ENCODE assay signal across 8 cellular contexts in the genomic region with DNA sequence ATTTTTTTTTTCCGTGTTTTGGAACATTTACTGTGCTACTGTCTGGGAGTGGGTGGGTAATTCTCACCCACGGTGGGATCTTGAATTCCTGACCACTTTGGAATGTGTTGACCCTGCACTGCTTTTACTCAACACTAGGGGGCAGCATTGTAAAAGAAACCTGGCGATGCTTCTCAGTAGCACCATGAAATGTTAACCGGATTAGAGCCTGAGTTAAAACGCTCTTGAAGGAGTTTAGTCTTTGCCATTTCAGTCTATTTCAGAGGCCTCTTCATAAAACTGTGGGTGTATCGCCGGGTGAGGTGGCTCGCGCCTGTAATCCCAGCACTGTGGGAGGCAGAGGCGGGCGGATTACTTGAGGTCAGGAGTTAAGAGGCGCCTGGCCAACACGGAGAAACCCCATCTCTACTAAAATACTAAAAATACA.
DNase-seq lines count a peak whose midpoint lies in the region; TF ChIP-seq lines count a peak whose summit lies in the region.

No MANE protein-coding gene starts in this region.

- H3K4me1 ChIP-seq in neural progenitor cell (no peaks in the 10 kb centered on the region), tibial nerve (peaks cover 0 to 22% (median 0%) of the 10 kb centered on the region in 4 donors)

- TF ChIP-seq EP300 in tibial nerve (IDR thresholded peaks at IDR 0.05): peak in 1 of 2 donors; percentile 41

- no peak overlapping the region for H3K4me3 ChIP-seq in Jurkat, Clone E6-1 (ENCODE audit: low read length)
- no peak overlapping the region for H3K4me3 ChIP-seq in neural progenitor cell
- no peak overlapping the region for H3K4me3 ChIP-seq in tibial nerve

- 22 to 29% methylated on average over 13 of the region's 13 CpGs for WGBS in tibial nerve, 2 donors

- H3K36me3 ChIP-seq in neural progenitor cell (no peaks in the 10 kb centered on the region), tibial nerve (no peaks in the 10 kb centered on the region)

- no peak overlapping the region for H3K4me3 Mint-ChIP-seq in activated T-helper 1 cell treated with anti-CD3 and anti-CD28 coated beads, Interleukin-12 subunit alpha, Interleukin-12 subunit beta, Interleukin-2, Interleukin-4 antibody, amounts not matched to agents 30 ng/mL and 10 ng/mL and 1 ng/mL, durations not matched to agents 14 hours and 24 hours and 36 hours
- no peak overlapping the region for H3K4me3 Mint-ChIP-seq in neural progenitor cell

- H3K9me3 ChIP-seq in neural progenitor cell (ENCODE audit: low read depth): no peaks in the 10 kb centered on the region
- H3K9me3 ChIP-seq in tibial nerve: no peaks in the 10 kb centered on the region

- H3K4me1 Mint-ChIP-seq in activated T-helper 1 cell treated with anti-CD3 and anti-CD28 coated beads, Interleukin-12 subunit alpha, Interleukin-12 subunit beta, Interleukin-2, Interleukin-4 antibody, amounts not matched to agents 30 ng/mL and 10 ng/mL and 1 ng/mL, durations not matched to agents 14 hours and 24 hours and 36 hours (ENCODE audit: low read depth): peaks cover 5% of the 10 kb centered on the region
- H3K4me1 Mint-ChIP-seq in neural progenitor cell: peaks cover 9% of the 10 kb centered on the region

- H3F3A ChIP-seq in neural progenitor cell (ENCODE audit: low read depth): no peaks in the 10 kb centered on the region

- no peaks in the 10 kb centered on the region for H3K79me2 ChIP-seq in neural progenitor cell (ENCODE audit: low read depth)

- H3K36me3 Mint-ChIP-seq in activated T-helper 1 cell treated with anti-CD3 and anti-CD28 coated beads, Interleukin-12 subunit alpha, Interleukin-12 subunit beta, Interleukin-2, Interleukin-4 antibody, amounts not matched to agents 30 ng/mL and 10 ng/mL and 1 ng/mL, durations not matched to agents 14 hours and 24 hours and 36 hours (ENCODE audit: low read depth): no peaks in the 10 kb centered on the region
- no peaks in the 10 kb centered on the region for H3K36me3 Mint-ChIP-seq in neural progenitor cell

- H3K27ac ChIP-seq in neural progenitor cell: no peak overlapping the region
- peak overlapping the region in 2 of 4 donors; percentile 57 to 65 for H3K27ac ChIP-seq in tibial nerve

- H4K20me1 ChIP-seq in neural progenitor cell (ENCODE audit: low read depth): no peaks in the 10 kb centered on the region

- no peaks in the 10 kb centered on the region for H3K9me3 Mint-ChIP-seq in activated T-helper 1 cell treated with anti-CD3 and anti-CD28 coated beads, Interleukin-12 subunit alpha, Interleukin-12 subunit beta, Interleukin-2, Interleukin-4 antibody, amounts not matched to agents 30 ng/mL and 10 ng/mL and 1 ng/mL, durations not matched to agents 14 hours and 24 hours and 36 hours
- no peaks in the 10 kb centered on the region for H3K9me3 Mint-ChIP-seq in neural progenitor cell

- H3K4me2 ChIP-seq in neural progenitor cell: no peak overlapping the region

- H3K27me3 ChIP-seq in neural progenitor cell (no peaks in the 10 kb centered on the region), tibial nerve (no peaks in the 10 kb centered on the region)

- no peak for TF ChIP-seq POLR2A in tibial nerve (IDR thresholded peaks at IDR 0.05)

- CTCF ChIA-PET in GM10248 (lab: Yijun Ruan, JAX): interaction anchor here (0.7 to 8.9 kb wide), 5 partner anchors 13 to 133 kb away, joined by 3 to 120 read pairs (median 7); a partner anchor contains a TSS

- no peak overlapping the region for H2AFZ ChIP-seq in neural progenitor cell (replicated peaks)

- TF ChIP-seq CTCF in GM10248 (IDR thresholded peaks at IDR 0.05; ENCODE audit: control extremely low read depth, extremely low read depth, low read depth, missing control alignments) (peak; percentile 86), neural progenitor cell (IDR thresholded peaks at IDR 0.05) (peak; percentile 96), tibial nerve (IDR thresholded peaks at IDR 0.05) (peak; percentile 85 to 97 (median 95))

- H3K9ac ChIP-seq in neural progenitor cell: no peak overlapping the region

- peaks cover 26% of the 10 kb centered on the region for H3K27me3 Mint-ChIP-seq in activated T-helper 1 cell treated with anti-CD3 and anti-CD28 coated beads, Interleukin-12 subunit alpha, Interleukin-12 subunit beta, Interleukin-2, Interleukin-4 antibody, amounts not matched to agents 30 ng/mL and 10 ng/mL and 1 ng/mL, durations not matched to agents 14 hours and 24 hours and 36 hours (ENCODE audit: insufficient read depth)
- H3K27me3 Mint-ChIP-seq in neural progenitor cell (ENCODE audit: insufficient read depth, low read depth): peaks cover 12% of the 10 kb centered on the region

- intact Hi-C loops in activated T-helper 1 cell treated with anti-CD3 and anti-CD28 coated beads, Interleukin-12 subunit alpha, Interleukin-12 subunit beta, Interleukin-2, Interleukin-4 antibody, amounts not matched to agents 30 ng/mL and 10 ng/mL and 1 ng/mL, durations not matched to agents 14 hours and 24 hours and 36 hours (cut with micrococcal nuclease): loop anchor here (1.0 kb wide), 1 partner anchor 113 kb away; no protein-coding TSS in a partner anchor

- DNase-seq in GM10248 (ENCODE audit: extremely low spot score) (peak; percentile 72), RKO (ENCODE audit: low spot score) (peak; percentile 76), fibroblast of peridontal ligament (ENCODE audit: extremely low read depth) (peak; percentile 86), neural progenitor cell (ENCODE audit: low spot score) (peak; percentile 84), tibial nerve (ENCODE audit: low spot score in 2 of 2) (peak; percentile 24 to 76), cortex of kidney (lab: John Stamatoyannopoulos, UW) (no peak)
- DNase-seq in Jurkat, Clone E6-1 (ENCODE audit: low read depth, low spot score): peak; percentile 70
- DNase-seq in activated T-helper 1 cell treated with anti-CD3 and anti-CD28 coated beads, Interleukin-12 subunit alpha, Interleukin-12 subunit beta, Interleukin-2, Interleukin-4 antibody, amounts not matched to agents 30 ng/mL and 10 ng/mL and 1 ng/mL, durations not matched to agents 14 hours and 24 hours and 36 hours (ENCODE audit: low spot score): peak; percentile 40

- no peak overlapping the region for H3K27ac Mint-ChIP-seq in activated T-helper 1 cell treated with anti-CD3 and anti-CD28 coated beads, Interleukin-12 subunit alpha, Interleukin-12 subunit beta, Interleukin-2, Interleukin-4 antibody, amounts not matched to agents 30 ng/mL and 10 ng/mL and 1 ng/mL, durations not matched to agents 14 hours and 24 hours and 36 hours
- H3K27ac Mint-ChIP-seq in neural progenitor cell: no peak overlapping the region

- POLR2A ChIA-PET in GM10248 (lab: Yijun Ruan, JAX): no interaction called here
